ENCODE assay signal across 1 cellular context in the genomic region with DNA sequence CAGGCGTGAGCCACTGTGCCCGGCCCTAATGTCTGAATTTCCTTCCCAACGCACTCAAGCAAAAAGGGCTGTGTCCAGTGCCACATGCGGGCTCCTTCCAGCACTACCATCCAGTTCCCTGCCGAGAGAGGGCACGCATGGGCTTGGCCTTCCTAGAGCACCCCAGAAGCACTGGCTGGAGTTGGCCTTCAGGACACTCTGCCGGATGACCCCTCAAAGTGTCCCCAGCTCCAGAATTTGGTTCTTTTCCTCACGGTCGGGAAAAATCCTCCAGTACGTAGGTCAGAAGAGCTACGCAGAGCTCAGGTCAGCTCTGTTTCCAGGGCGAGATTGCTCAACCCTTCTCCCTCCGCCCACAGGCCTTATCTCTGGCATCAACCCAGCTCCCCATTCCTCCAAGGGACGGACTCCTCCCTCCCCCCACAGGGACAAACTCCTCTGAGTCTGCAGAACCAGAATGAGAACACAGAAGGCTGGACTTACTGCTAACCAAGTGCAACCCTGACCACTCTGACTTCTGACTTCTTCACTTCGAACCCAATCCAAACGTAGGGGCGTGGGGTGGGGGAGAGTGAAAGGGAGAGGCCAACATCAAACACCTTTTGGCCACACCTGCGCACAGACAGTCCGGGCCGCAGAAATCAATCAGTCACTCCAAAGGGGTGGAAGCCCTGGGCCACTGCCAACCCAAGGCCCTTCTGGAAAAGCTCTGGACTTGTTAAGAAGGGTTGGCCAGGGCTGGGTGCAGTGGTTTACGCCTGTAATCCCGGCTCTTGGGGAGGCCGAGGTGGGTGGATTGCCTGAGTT.
A peak's percentile ranks its signal among the peaks of the same experiment; 100 is the strongest.
TF ChIP-seq lines count a peak whose summit lies in the region.

No MANE protein-coding gene starts in this region.

TF ChIP-seq in HepG2, 621 proteins besides CTCF, POLR2A, EP300 and RAD21 (continued from another document):
- TF ChIP-seq, protein P1, sequence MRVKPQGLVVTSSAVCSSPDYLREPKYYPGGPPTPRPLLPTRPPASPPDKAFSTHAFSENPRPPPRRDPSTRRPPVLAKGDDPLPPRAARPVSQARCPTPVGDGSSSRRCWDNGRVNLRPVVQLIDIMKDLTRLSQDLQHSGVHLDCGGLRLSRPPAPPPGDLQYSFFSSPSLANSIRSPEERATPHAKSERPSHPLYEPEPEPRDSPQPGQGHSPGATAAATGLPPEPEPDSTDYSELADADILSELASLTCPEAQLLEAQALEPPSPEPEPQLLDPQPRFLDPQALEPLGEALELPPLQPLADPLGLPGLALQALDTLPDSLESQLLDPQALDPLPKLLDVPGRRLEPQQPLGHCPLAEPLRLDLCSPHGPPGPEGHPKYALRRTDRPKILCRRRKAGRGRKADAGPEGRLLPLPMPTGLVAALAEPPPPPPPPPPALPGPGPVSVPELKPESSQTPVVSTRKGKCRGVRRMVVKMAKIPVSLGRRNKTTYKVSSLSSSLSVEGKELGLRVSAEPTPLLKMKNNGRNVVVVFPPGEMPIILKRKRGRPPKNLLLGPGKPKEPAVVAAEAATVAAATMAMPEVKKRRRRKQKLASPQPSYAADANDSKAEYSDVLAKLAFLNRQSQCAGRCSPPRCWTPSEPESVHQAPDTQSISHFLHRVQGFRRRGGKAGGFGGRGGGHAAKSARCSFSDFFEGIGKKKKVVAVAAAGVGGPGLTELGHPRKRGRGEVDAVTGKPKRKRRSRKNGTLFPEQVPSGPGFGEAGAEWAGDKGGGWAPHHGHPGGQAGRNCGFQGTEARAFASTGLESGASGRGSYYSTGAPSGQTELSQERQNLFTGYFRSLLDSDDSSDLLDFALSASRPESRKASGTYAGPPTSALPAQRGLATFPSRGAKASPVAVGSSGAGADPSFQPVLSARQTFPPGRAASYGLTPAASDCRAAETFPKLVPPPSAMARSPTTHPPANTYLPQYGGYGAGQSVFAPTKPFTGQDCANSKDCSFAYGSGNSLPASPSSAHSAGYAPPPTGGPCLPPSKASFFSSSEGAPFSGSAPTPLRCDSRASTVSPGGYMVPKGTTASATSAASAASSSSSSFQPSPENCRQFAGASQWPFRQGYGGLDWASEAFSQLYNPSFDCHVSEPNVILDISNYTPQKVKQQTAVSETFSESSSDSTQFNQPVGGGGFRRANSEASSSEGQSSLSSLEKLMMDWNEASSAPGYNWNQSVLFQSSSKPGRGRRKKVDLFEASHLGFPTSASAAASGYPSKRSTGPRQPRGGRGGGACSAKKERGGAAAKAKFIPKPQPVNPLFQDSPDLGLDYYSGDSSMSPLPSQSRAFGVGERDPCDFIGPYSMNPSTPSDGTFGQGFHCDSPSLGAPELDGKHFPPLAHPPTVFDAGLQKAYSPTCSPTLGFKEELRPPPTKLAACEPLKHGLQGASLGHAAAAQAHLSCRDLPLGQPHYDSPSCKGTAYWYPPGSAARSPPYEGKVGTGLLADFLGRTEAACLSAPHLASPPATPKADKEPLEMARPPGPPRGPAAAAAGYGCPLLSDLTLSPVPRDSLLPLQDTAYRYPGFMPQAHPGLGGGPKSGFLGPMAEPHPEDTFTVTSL (CRISPR knock-in tag; IDR thresholded peaks at IDR 0.05; ENCODE audit: borderline replicate concordance): peak; percentile 65; the same call in 1 of the 2 replicates
- TF ChIP-seq ZNF24 (IDR thresholded peaks at IDR 0.05): no peak
- TF ChIP-seq HHEX (CRISPR knock-in tag; IDR thresholded peaks at IDR 0.05): no peak
- TF ChIP-seq POGK (CRISPR knock-in tag; conservative IDR thresholded peaks at IDR 0.05): peak; percentile 84; the same call in 1 of the 2 replicates
- TF ChIP-seq MAZ (IDR thresholded peaks at IDR 0.05; ENCODE audit: borderline replicate concordance, low read depth, low read length): no peak; the same call in 1 of the 2 replicates
- TF ChIP-seq MAZ (CRISPR knock-in tag; IDR thresholded peaks at IDR 0.05; ENCODE audit: low read depth): peak; percentile 84
- peak; percentile 85 for TF ChIP-seq ZNF503 (CRISPR knock-in tag; IDR thresholded peaks at IDR 0.05)
- TF ChIP-seq, protein P2, sequence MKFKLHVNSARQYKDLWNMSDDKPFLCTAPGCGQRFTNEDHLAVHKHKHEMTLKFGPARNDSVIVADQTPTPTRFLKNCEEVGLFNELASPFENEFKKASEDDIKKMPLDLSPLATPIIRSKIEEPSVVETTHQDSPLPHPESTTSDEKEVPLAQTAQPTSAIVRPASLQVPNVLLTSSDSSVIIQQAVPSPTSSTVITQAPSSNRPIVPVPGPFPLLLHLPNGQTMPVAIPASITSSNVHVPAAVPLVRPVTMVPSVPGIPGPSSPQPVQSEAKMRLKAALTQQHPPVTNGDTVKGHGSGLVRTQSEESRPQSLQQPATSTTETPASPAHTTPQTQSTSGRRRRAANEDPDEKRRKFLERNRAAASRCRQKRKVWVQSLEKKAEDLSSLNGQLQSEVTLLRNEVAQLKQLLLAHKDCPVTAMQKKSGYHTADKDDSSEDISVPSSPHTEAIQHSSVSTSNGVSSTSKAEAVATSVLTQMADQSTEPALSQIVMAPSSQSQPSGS (CRISPR knock-in tag; IDR thresholded peaks at IDR 0.05): peak; percentile 62; the same call in 1 of the 2 replicates
- no peak for TF ChIP-seq JUN (CRISPR knock-in tag; IDR thresholded peaks at IDR 0.05)
- TF ChIP-seq, protein P3, sequence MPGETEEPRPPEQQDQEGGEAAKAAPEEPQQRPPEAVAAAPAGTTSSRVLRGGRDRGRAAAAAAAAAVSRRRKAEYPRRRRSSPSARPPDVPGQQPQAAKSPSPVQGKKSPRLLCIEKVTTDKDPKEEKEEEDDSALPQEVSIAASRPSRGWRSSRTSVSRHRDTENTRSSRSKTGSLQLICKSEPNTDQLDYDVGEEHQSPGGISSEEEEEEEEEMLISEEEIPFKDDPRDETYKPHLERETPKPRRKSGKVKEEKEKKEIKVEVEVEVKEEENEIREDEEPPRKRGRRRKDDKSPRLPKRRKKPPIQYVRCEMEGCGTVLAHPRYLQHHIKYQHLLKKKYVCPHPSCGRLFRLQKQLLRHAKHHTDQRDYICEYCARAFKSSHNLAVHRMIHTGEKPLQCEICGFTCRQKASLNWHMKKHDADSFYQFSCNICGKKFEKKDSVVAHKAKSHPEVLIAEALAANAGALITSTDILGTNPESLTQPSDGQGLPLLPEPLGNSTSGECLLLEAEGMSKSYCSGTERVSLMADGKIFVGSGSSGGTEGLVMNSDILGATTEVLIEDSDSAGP (CRISPR knock-in tag; IDR thresholded peaks at IDR 0.05; ENCODE audit: borderline replicate concordance): peak; percentile 72; the same call in 1 of the 2 replicates
- no peak for TF ChIP-seq THAP8 (CRISPR knock-in tag; IDR thresholded peaks at IDR 0.05; ENCODE audit: borderline replicate concordance)
- peak; percentile 16; the same call in 1 of the 2 replicates for TF ChIP-seq KDM1A (CRISPR knock-in tag; IDR thresholded peaks at IDR 0.05)
- TF ChIP-seq HNF4A (CRISPR knock-in tag; IDR thresholded peaks at IDR 0.05): peak; percentile 74
- 0 out of 2 replicates have a peak, but pooled peaks have one; percentile 60 for TF ChIP-seq NFATC3 (CRISPR knock-in tag; IDR thresholded peaks at IDR 0.05)
- TF ChIP-seq, protein P4, sequence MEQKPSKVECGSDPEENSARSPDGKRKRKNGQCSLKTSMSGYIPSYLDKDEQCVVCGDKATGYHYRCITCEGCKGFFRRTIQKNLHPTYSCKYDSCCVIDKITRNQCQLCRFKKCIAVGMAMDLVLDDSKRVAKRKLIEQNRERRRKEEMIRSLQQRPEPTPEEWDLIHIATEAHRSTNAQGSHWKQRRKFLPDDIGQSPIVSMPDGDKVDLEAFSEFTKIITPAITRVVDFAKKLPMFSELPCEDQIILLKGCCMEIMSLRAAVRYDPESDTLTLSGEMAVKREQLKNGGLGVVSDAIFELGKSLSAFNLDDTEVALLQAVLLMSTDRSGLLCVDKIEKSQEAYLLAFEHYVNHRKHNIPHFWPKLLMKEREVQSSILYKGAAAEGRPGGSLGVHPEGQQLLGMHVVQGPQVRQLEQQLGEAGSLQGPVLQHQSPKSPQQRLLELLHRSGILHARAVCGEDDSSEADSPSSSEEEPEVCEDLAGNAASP (CRISPR knock-in tag; IDR thresholded peaks at IDR 0.05; ENCODE audit: borderline replicate concordance): peak; percentile 82
- no peak; the same call in 1 of the 2 replicates for TF ChIP-seq PHF20 (CRISPR knock-in tag; IDR thresholded peaks at IDR 0.05)
- peak; percentile 77 for TF ChIP-seq ATF7-NPFF (CRISPR knock-in tag; IDR thresholded peaks at IDR 0.05; ENCODE audit: low read depth)
- no peak; the same call in 1 of the 2 replicates for TF ChIP-seq ZBTB20 (CRISPR knock-in tag; IDR thresholded peaks at IDR 0.05; ENCODE audit: borderline replicate concordance, low read depth)
- TF ChIP-seq HNRNPH1 (optimal IDR thresholded peaks at IDR 0.05; ENCODE audit: low read depth, low read length): peak; percentile 44
- no peak for TF ChIP-seq BRCA1 (CRISPR knock-in tag; IDR thresholded peaks at IDR 0.05)
- TF ChIP-seq ZNF12 (CRISPR knock-in tag; IDR thresholded peaks at IDR 0.05): 0 out of 2 replicates have a peak, but pooled peaks have one; percentile 68
- TF ChIP-seq IRF2 (CRISPR knock-in tag; IDR thresholded peaks at IDR 0.05): peak; percentile 85
